ENCODE assay signal across 9 cellular contexts in genomic region chr7:127107601-127108007, GRCh38.
DNase-seq lines count a peak whose midpoint lies in the region; ATAC-seq and TF ChIP-seq lines count a peak whose summit lies in the region.
"Had no signal": no experiment of that assay in that cellular context is flagged by ENCODE, and none has a peak within 500 bp of the region (broad histone marks: within the 10 kb centered on the region; RNA-seq: fewer than 3 reads in every experiment).

No MANE protein-coding gene starts in this region.

- no peaks in the 10 kb centered on the region for H4K20me1 ChIP-seq in osteoblast (ENCODE audit: insufficient read depth, low read length)

- H3K9me3 ChIP-seq in esophagus squamous epithelium: peaks cover 0 to 3% (median 2%) of the 10 kb centered on the region in 3 donors
- no peaks in the 10 kb centered on the region for H3K9me3 ChIP-seq in osteoblast (ENCODE audit: low read depth, low read length)

- ATAC-seq in GM21723 (IDR thresholded peaks at IDR 0.05; ENCODE audit: unreplicated experiment) (peak; percentile 92), omental fat pad (ENCODE audit: low FRiP score) (no peak)
- ATAC-seq: CD8-positive, alpha-beta T cell had no signal

- TF ChIP-seq CTCF in esophagus squamous epithelium (IDR thresholded peaks at IDR 0.05): peak in 5 of 6 experiments; percentile 22 to 56 (median 35)
- peak; percentile 28 for TF ChIP-seq CTCF in osteoblast (IDR thresholded peaks at IDR 0.05; ENCODE audit: extremely low read depth, low read depth, low read length)
- no peak for TF ChIP-seq CTCF in omental fat pad (IDR thresholded peaks at IDR 0.05)

- no peaks in the 10 kb centered on the region for H3K79me2 ChIP-seq in osteoblast (ENCODE audit: insufficient read depth, low read length)

- TF ChIP-seq POLR2A in esophagus squamous epithelium (IDR thresholded peaks at IDR 0.05): no peak

- H3K4me3 ChIP-seq in esophagus squamous epithelium (no peak overlapping the region), osteoblast (ENCODE audit: insufficient read depth, low read length) (no peak overlapping the region)

- H3K4me1 ChIP-seq in esophagus squamous epithelium: no peaks in the 10 kb centered on the region
- no peaks in the 10 kb centered on the region for H3K4me1 ChIP-seq in osteoblast (ENCODE audit: insufficient read depth, low read length)

- no peak overlapping the region for H2AFZ ChIP-seq in osteoblast (ENCODE audit: low read length)

- no peak overlapping the region for H3K4me2 ChIP-seq in osteoblast (ENCODE audit: insufficient read depth, low read length)

- no peaks in the 10 kb centered on the region for H3K36me3 ChIP-seq in esophagus squamous epithelium
- H3K36me3 ChIP-seq in osteoblast (ENCODE audit: insufficient read depth, low read length): no peaks in the 10 kb centered on the region

- H3K27me3 ChIP-seq in esophagus squamous epithelium: no peaks in the 10 kb centered on the region
- H3K27me3 ChIP-seq in osteoblast (ENCODE audit: insufficient read depth, low read length): no peaks in the 10 kb centered on the region

- H3K27ac ChIP-seq in esophagus squamous epithelium (no peak overlapping the region), osteoblast (ENCODE audit: low read depth, low read length) (no peak overlapping the region)

- intact Hi-C loops in esophagus squamous epithelium (cut with DNase I): no loop called here

- DNase-seq in activated CD8-positive, alpha-beta memory T cell treated with anti-CD3 and anti-CD28 coated beads, Interleukin-2, amount 50 U/mL, for 48 hours: peak; percentile 57
- no peak for DNase-seq in activated CD8-positive, alpha-beta memory T cell treated with anti-CD3 and anti-CD28 coated beads for 24 hours
- DNase-seq in HT-29 (ENCODE audit: low spot score) (peak; percentile 90), SW480 (ENCODE audit: low spot score) (peak; percentile 69), esophagus squamous epithelium (lab: John Stamatoyannopoulos, UW) (no peak), osteoblast (ENCODE audit: insufficient read length, low spot score, missing footprints) (no peak), omental fat pad (ENCODE audit: low spot score) (no peak)

- 20 to 23% methylated on average over 5 of the region's 5 CpGs for WGBS in esophagus squamous epithelium, 2 donors

Comparison
In these comparisons a context has a peak if more than half of its experiments do, and no peak if none do; other contexts are left out.
1. DNase-seq: peak in activated CD8-positive, alpha-beta memory T cell treated with anti-CD3 and anti-CD28 coated beads, Interleukin-2, amount 50 U/mL, for 48 hours (single experiment), HT-29 (single experiment) and SW480 (single experiment); none in activated CD8-positive, alpha-beta memory T cell treated with anti-CD3 and anti-CD28 coated beads for 24 hours (single experiment), esophagus squamous epithelium (single experiment), osteoblast (single experiment) and omental fat pad (single experiment).
2. CTCF ChIP-seq: peak in esophagus squamous epithelium (5 of 6) and osteoblast (single experiment); none in omental fat pad (0 of 3).